1 cellular context compared by ENCODE assay signal in the genomic region with DNA sequence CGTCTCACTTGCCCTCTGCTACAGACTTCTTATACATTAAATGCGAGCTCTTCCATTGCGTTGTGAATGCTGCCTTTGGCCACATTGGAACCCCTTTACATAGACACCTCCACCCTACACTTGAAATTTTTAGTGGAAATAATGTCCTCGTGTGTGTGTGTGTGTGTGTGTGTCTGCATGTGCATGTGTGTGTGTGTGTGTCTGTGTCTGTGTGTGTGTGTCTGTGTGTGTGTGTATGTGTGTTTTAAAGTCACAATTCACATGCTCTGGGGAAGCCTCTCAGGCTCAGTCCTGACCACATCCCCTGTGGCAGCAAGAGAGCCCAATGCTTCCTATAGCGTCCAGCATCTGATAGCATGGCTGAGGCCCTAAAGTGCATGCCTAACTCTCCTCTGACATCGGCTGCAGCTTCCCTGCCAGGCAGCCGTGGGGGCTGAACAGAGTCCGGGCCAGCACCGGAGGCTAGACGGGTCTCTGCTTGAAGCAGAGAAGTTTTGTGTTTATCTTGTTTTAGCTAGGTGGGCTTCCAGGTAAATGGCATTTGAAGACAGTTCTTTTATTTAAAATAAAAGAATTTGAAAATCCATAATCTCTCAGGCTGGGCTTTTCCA.
TF ChIP-seq lines count a peak whose summit lies in the region.

No MANE protein-coding gene starts in this region.

TF ChIP-seq in H1, 55 proteins besides CTCF, POLR2A, EP300 and RAD21 (continued from another document):
- TF ChIP-seq RNF2 (IDR thresholded peaks at IDR 0.05; ENCODE audit: borderline replicate concordance, low read depth, low read length, missing control alignments, poor library complexity, severe bottlenecking) (no peak), BRCA1 (IDR thresholded peaks at IDR 0.05; ENCODE audit: low read depth, low read length) (no peak)
TF ChIP-seq in H1: peak in this region for 0.
